Comparison of ENCODE assay signal across 14 cellular contexts in the genomic region with DNA sequence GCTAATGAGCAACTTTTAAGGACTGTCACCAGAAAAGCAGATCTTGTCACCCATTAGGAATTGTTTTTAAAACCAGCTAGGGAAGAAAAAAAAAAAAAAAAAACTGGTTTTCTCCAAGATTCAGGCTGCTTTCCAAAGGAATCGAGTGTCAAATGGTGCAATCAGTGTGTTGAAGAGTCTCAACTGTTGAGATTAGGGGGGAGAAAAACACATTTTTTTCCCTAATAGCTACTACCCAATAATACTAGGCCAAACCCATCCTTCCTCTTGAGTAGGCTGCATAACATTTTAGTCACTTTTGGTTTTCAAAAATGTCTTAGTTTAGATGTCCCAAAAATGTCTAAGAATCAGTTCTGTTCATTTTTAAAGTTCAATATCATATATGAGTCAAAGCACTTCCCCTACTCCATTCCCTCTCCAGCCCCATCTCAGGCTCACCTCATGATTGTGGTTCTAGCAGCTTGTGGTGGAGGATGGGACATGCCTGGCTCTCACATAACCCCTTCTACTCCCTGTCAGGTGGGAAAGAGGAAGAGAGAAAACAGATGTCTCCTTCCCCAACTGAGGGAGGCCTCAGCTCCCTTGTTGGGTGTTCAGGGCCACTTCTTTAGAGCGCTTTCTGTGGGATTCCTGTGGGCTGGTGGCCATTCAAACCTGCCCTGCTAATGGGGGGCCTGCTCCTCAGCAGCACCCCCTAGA.
DNase-seq lines count a peak whose midpoint lies in the region; ATAC-seq and TF ChIP-seq lines count a peak whose summit lies in the region.
"Had no signal": no experiment of that assay in that cellular context is flagged by ENCODE, and none has a peak within 500 bp of the region (broad histone marks: within the 10 kb centered on the region; RNA-seq: fewer than 3 reads in every experiment).

No MANE protein-coding gene starts in this region.

- no peak overlapping the region for H3K27ac ChIP-seq in DND-41 (ENCODE audit: low read length)
- no peak overlapping the region for H3K27ac ChIP-seq in HL-60 (replicated peaks)
- H3K27ac ChIP-seq in foreskin keratinocyte = no peak overlapping the region

- peak; percentile 6 for DNase-seq in DND-41
- peak; percentile 4 to 19 for DNase-seq in HL-60 (ENCODE audit: low read depth in 1 of 2, low spot score in 1 of 2)
- DNase-seq in SW 1271 (lab: John Stamatoyannopoulos, UW) = no peak
- no peak for DNase-seq in NCI-H748 treated with DMSO at 0.1 percent for 48 hours (lab: John Stamatoyannopoulos, UW)
- DNase-seq in foreskin keratinocyte = no peak
- DNase-seq: activated T-cell treated with anti-CD3 and anti-CD28 coated beads, Interleukin-2, amount 50 U/mL, for 72 hours; CD8-positive, alpha-beta T cell; EL; midbrain; occipital lobe; SHP77 had no signal

- no peaks in the 10 kb centered on the region for H3K27me3 ChIP-seq in DND-41 (ENCODE audit: insufficient read depth, low read length, poor library complexity)
- no peaks in the 10 kb centered on the region for H3K27me3 ChIP-seq in HL-60 (ENCODE audit: insufficient read depth, poor library complexity, severe bottlenecking)
- peaks cover 2% of the 10 kb centered on the region for H3K27me3 ChIP-seq in foreskin keratinocyte

- no peaks in the 10 kb centered on the region for H3K4me1 ChIP-seq in DND-41 (ENCODE audit: insufficient read depth, low read length)
- H3K4me1 ChIP-seq in foreskin keratinocyte = no peaks in the 10 kb centered on the region

- ATAC-seq in DND-41 (ENCODE audit: insufficient read depth, low read depth) (peak; percentile 58), GM19035 (IDR thresholded peaks at IDR 0.05; ENCODE audit: unreplicated experiment) (peak; percentile 42), HG02610 (IDR thresholded peaks at IDR 0.05; ENCODE audit: unreplicated experiment) (peak; percentile 64), HG02763 (IDR thresholded peaks at IDR 0.05; ENCODE audit: unreplicated experiment) (no peak), foreskin keratinocyte (no peak)
- ATAC-seq: activated T-cell treated with anti-CD3 and anti-CD28 coated beads, Interleukin-2, amount 50 U/mL, for 72 hours; CD8-positive, alpha-beta T cell had no signal

- H3K9me3 ChIP-seq in DND-41 (ENCODE audit: insufficient read depth, low read length, severe bottlenecking) = no peaks in the 10 kb centered on the region

- no peak overlapping the region for H2AFZ ChIP-seq in DND-41 (ENCODE audit: low read depth, low read length)

- H3K36me3 ChIP-seq in DND-41 (ENCODE audit: insufficient read depth, low read length) = no peaks in the 10 kb centered on the region

- no peak overlapping the region for H3K9ac ChIP-seq in DND-41 (ENCODE audit: low read depth, low read length)

- H3K4me2 ChIP-seq in DND-41 (ENCODE audit: insufficient read depth, low read length) = no peak overlapping the region

- no peaks in the 10 kb centered on the region for H4K20me1 ChIP-seq in DND-41 (ENCODE audit: insufficient read depth, low read length)

- TF ChIP-seq CTCF in DND-41 (IDR thresholded peaks at IDR 0.05; ENCODE audit: borderline replicate concordance, extremely low read depth, low read length, poor library complexity, severe bottlenecking) (no peak), HL-60 (IDR thresholded peaks at IDR 0.05; ENCODE audit: insufficient read depth, low read length) (no peak), foreskin keratinocyte (conservative IDR thresholded peaks at IDR 0.05) (no peak)

- H3K4me3 ChIP-seq in DND-41 (ENCODE audit: low read depth in 1 of 2, low read length in 2 of 2) (no peak overlapping the region), HL-60 (replicated peaks; ENCODE audit: insufficient read depth, low read length) (no peak overlapping the region)

- no peaks in the 10 kb centered on the region for H3K79me2 ChIP-seq in DND-41 (ENCODE audit: insufficient read depth, low read length)

Comparison
In these comparisons a context has a peak if more than half of its experiments do, and no peak if none do; other contexts are left out.
1. ATAC-seq: peak in DND-41 (single experiment), GM19035 (single experiment) and HG02610 (single experiment); none in HG02763 (single experiment) and foreskin keratinocyte (single experiment).
2. DNase-seq: peak in DND-41 (single experiment) and HL-60 (2 of 2); none in SW 1271 (0 of 2), NCI-H748 treated with DMSO at 0.1 percent for 48 hours (single experiment) and foreskin keratinocyte (0 of 2).